In genomic region chr6:217048-217659, GRCh38 we compare ENCODE assay signal across 8 cellular contexts.
DNase-seq lines count a peak whose midpoint lies in the region; ATAC-seq, FAIRE-seq and TF ChIP-seq lines count a peak whose summit lies in the region.

No MANE protein-coding gene starts in this region.

- H3K4me1 ChIP-seq in kidney (ENCODE audit: control insufficient read depth in 1 of 2, insufficient read depth in 1 of 2, low read depth in 1 of 2, low read length in 2 of 2), result no peaks in the 10 kb centered on the region

- H3K27me3 ChIP-seq in H7 (ENCODE audit: control insufficient read depth, insufficient read depth, low read length), result no peaks in the 10 kb centered on the region

- H3K36me3 Mint-ChIP-seq in activated T-cell treated with anti-CD3 and anti-CD28 coated beads, Interleukin-2, amount 50 U/mL, for 24 hours (ENCODE audit: low read depth), result no peaks in the 10 kb centered on the region

- H3K4me3 Mint-ChIP-seq in activated T-cell treated with anti-CD3 and anti-CD28 coated beads, Interleukin-2, amount 50 U/mL, for 24 hours, result no peak overlapping the region

- peak overlapping the region; percentile 79 for H3K27ac Mint-ChIP-seq in activated T-cell treated with anti-CD3 and anti-CD28 coated beads, Interleukin-2, amount 50 U/mL, for 24 hours

- no peaks in the 10 kb centered on the region for H3K36me3 ChIP-seq in H7 (replicated peaks; ENCODE audit: control insufficient read depth, insufficient read depth, low read length)
- H3K36me3 ChIP-seq in kidney (ENCODE audit: control insufficient read depth in 1 of 2, insufficient read depth in 2 of 2, low read length in 2 of 2), result no peaks in the 10 kb centered on the region

- DNase-seq in ACHN, result peak; percentile 22
- peak; percentile 91 for DNase-seq in H7
- DNase-seq in activated T-cell treated with anti-CD3 and anti-CD28 coated beads, Interleukin-2, amount 50 U/mL, for 24 hours, result peak; percentile 55
- DNase-seq in kidney, result no peak
- no peak for DNase-seq in activated CD4-positive, CD25-positive, alpha-beta regulatory T cell (lab: John Stamatoyannopoulos, UW)
- no peak for DNase-seq in NCI-H1694 (lab: John Stamatoyannopoulos, UW)

- in situ Hi-C loops in ACHN (cut with HindIII; ENCODE audit: low pct_ligation_motif_present, low pct_unique_long_range_greater_than_20kb, low sequenced_read_pairs), result no loop called here

- H3K9me3 Mint-ChIP-seq in activated T-cell treated with anti-CD3 and anti-CD28 coated beads, Interleukin-2, amount 50 U/mL, for 24 hours, result peaks cover 6% of the 10 kb centered on the region

- peaks cover 7% of the 10 kb centered on the region for H3K27me3 Mint-ChIP-seq in activated T-cell treated with anti-CD3 and anti-CD28 coated beads, Interleukin-2, amount 50 U/mL, for 24 hours

- H3K9me3 ChIP-seq in kidney (ENCODE audit: control insufficient read depth in 1 of 2, low read length in 2 of 2), result peaks cover 0 to 11% of the 10 kb centered on the region in 2 donors

- H3K4me1 Mint-ChIP-seq in activated T-cell treated with anti-CD3 and anti-CD28 coated beads, Interleukin-2, amount 50 U/mL, for 24 hours (ENCODE audit: low read depth), result peaks cover 75% of the 10 kb centered on the region

- no peak overlapping the region for H3K9ac ChIP-seq in kidney (ENCODE audit: low read length in 2 of 2)

- peak; percentile 5 for TF ChIP-seq CTCF in kidney (IDR thresholded peaks at IDR 0.05; ENCODE audit: borderline replicate concordance, extremely low read depth, insufficient read depth)

- no peak for FAIRE-seq in kidney (lab: Jason Lieb, UNC)

- no peak overlapping the region for H3K27ac ChIP-seq in kidney (ENCODE audit: low read depth in 2 of 2, low read length in 2 of 2)

- intact Hi-C loops in kidney (cut with DNase I), result no loop called here

- ATAC-seq in GM18870 (IDR thresholded peaks at IDR 0.05; ENCODE audit: unreplicated experiment) (no peak), GM19324 (IDR thresholded peaks at IDR 0.05; ENCODE audit: low FRiP score, unreplicated experiment) (no peak)

- H3K4me3 ChIP-seq in H7 (ENCODE audit: insufficient read depth, low read depth, low read length) (no peak overlapping the region), kidney (ENCODE audit: low read length in 2 of 2) (no peak overlapping the region)

Comparison
In these comparisons a context has a peak if more than half of its experiments do, and no peak if none do; other contexts are left out.
1. DNase-seq: peak in ACHN (single experiment), H7 (single experiment) and activated T-cell treated with anti-CD3 and anti-CD28 coated beads, Interleukin-2, amount 50 U/mL, for 24 hours (single experiment); none in kidney (single experiment), activated CD4-positive, CD25-positive, alpha-beta regulatory T cell (0 of 4) and NCI-H1694 (single experiment).